Comparison of ENCODE assay signal across 8 cellular contexts in the genomic region with DNA sequence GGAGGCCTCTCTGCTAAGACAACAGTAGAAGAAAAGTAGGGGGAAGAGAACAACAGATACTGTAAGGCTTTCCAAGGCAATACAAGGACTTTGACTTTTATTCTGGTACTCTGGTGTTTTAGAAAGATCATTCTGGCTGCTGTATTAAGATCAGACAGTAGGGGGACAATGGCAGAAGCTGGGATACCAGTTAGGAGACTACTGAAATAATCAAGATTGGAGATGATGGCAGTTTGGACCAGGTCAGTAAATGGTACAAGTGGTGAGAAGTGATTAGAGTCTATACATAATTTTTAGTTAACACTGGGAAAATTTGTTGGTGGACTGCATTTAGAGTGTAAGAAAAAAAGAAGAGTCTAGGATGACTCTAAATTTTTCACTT.
DNase-seq lines count a peak whose midpoint lies in the region; ATAC-seq, FAIRE-seq and TF ChIP-seq lines count a peak whose summit lies in the region.

No MANE protein-coding gene starts in this region.

- FAIRE-seq in GM18507 (lab: Jason Lieb, UNC), result peak; percentile 68

- peak; percentile 18 for DNase-seq in AG08396 (ENCODE audit: low spot score)
- DNase-seq in GM18507 (ENCODE audit: extremely low spot score, insufficient read length, low read depth), result no peak
- peak; percentile 26 for DNase-seq in NCI-H146 (lab: John Stamatoyannopoulos, UW)
- DNase-seq in cardiac fibroblast (ENCODE audit: low read depth in 2 of 2), result peak; percentile 48 to 62

- H3K4me3 Mint-ChIP-seq in nephron, result no peak overlapping the region

- H3K36me3 Mint-ChIP-seq in nephron (ENCODE audit: low read depth), result peaks cover 71% of the 10 kb centered on the region

- no peak overlapping the region for H3K4me3 ChIP-seq in cardiac fibroblast (replicated peaks in 1 of 2; ENCODE audit: low read depth in 2 of 2, low read length in 2 of 2)

- ATAC-seq in HG02798 (IDR thresholded peaks at IDR 0.05; ENCODE audit: poor library complexity, unreplicated experiment) (no peak), GM21786 (IDR thresholded peaks at IDR 0.05; ENCODE audit: unreplicated experiment) (no peak), GM19452 (IDR thresholded peaks at IDR 0.05; ENCODE audit: unreplicated experiment) (no peak)

- TF ChIP-seq CTCF in cardiac fibroblast (IDR thresholded peaks at IDR 0.05; ENCODE audit: low read depth, low read length) (peak; percentile 75), nephron (IDR thresholded peaks at IDR 0.05; ENCODE audit: unreplicated experiment in 3 of 3) (peak in 2 of 3 experiments; percentile 34 to 40)

- no peaks in the 10 kb centered on the region for H3K4me1 Mint-ChIP-seq in nephron

- no peaks in the 10 kb centered on the region for H3K27me3 Mint-ChIP-seq in nephron (ENCODE audit: low read depth)

- no peak overlapping the region for H3K27ac Mint-ChIP-seq in nephron

- H3K9me3 Mint-ChIP-seq in nephron, result no peaks in the 10 kb centered on the region
